1 cellular context compared by ENCODE assay signal in the genomic region with DNA sequence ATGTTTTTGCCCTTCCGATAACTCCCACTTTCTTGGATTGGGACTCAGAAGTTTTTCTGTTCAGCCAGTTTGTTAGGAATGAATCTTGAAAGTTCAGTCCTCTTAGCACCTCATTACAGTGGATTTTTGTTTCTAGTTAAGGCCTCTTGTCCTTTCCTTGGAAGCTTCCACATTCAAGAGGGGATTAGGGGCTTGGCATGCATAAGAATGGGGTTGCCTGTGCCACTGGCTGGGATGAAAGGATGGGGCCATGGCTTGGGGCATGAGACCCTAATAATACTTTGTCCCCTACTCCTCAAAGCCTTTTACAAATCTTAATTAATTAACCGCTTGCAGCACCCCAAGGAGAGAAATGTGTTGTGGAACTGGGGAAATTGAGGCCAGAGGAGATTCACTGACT.
TF ChIP-seq lines count a peak whose summit lies in the region.

No MANE protein-coding gene starts in this region.

TF ChIP-seq in GM12878, 131 proteins besides CTCF, POLR2A, EP300 and RAD21:
- no peak for TF ChIP-seq YBX1 (IDR thresholded peaks at IDR 0.05)
- TF ChIP-seq, protein P1, sequence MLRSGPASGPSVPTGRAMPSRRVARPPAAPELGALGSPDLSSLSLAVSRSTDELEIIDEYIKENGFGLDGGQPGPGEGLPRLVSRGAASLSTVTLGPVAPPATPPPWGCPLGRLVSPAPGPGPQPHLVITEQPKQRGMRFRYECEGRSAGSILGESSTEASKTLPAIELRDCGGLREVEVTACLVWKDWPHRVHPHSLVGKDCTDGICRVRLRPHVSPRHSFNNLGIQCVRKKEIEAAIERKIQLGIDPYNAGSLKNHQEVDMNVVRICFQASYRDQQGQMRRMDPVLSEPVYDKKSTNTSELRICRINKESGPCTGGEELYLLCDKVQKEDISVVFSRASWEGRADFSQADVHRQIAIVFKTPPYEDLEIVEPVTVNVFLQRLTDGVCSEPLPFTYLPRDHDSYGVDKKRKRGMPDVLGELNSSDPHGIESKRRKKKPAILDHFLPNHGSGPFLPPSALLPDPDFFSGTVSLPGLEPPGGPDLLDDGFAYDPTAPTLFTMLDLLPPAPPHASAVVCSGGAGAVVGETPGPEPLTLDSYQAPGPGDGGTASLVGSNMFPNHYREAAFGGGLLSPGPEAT (IDR thresholded peaks at IDR 0.05; ENCODE audit: low read depth) = no peak
- TF ChIP-seq WRNIP1 (IDR thresholded peaks at IDR 0.05; ENCODE audit: borderline replicate concordance, low read depth, low read length) = no peak
- TF ChIP-seq EZH2 (IDR thresholded peaks at IDR 0.05; ENCODE audit: borderline replicate concordance, control insufficient read depth, low read depth, low read length) = no peak
- TF ChIP-seq, protein P2, sequence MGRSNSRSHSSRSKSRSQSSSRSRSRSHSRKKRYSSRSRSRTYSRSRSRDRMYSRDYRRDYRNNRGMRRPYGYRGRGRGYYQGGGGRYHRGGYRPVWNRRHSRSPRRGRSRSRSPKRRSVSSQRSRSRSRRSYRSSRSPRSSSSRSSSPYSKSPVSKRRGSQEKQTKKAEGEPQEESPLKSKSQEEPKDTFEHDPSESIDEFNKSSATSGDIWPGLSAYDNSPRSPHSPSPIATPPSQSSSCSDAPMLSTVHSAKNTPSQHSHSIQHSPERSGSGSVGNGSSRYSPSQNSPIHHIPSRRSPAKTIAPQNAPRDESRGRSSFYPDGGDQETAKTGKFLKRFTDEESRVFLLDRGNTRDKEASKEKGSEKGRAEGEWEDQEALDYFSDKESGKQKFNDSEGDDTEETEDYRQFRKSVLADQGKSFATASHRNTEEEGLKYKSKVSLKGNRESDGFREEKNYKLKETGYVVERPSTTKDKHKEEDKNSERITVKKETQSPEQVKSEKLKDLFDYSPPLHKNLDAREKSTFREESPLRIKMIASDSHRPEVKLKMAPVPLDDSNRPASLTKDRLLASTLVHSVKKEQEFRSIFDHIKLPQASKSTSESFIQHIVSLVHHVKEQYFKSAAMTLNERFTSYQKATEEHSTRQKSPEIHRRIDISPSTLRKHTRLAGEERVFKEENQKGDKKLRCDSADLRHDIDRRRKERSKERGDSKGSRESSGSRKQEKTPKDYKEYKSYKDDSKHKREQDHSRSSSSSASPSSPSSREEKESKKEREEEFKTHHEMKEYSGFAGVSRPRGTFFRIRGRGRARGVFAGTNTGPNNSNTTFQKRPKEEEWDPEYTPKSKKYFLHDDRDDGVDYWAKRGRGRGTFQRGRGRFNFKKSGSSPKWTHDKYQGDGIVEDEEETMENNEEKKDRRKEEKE (IDR thresholded peaks at IDR 0.05) = no peak
- no peak for TF ChIP-seq BACH1 (IDR thresholded peaks at IDR 0.05; ENCODE audit: borderline replicate concordance)
- no peak for TF ChIP-seq RBBP5 (conservative IDR thresholded peaks at IDR 0.05)
- no peak for TF ChIP-seq IRF4 (IDR thresholded peaks at IDR 0.05; ENCODE audit: low read depth, low read length)
